In genomic region chr11:35056391-35057093, GRCh38 we compare ENCODE assay signal across 23 cellular contexts.
A peak's percentile ranks its signal among the peaks of the same experiment; 100 is the strongest.
DNase-seq lines count a peak whose midpoint lies in the region; ATAC-seq, FAIRE-seq and TF ChIP-seq lines count a peak whose summit lies in the region.
"Had no signal": no experiment of that assay in that cellular context is flagged by ENCODE, and none has a peak within 500 bp of the region (broad histone marks: within the 10 kb centered on the region; RNA-seq: fewer than 3 reads in every experiment).

No MANE protein-coding gene starts in this region.

- H3K4me3 Mint-ChIP-seq in CD8-positive, alpha-beta T cell, result no peak overlapping the region
- H3K4me3 Mint-ChIP-seq: central memory CD8-positive, alpha-beta T cell had no signal

- no peak overlapping the region for H3K4me2 ChIP-seq in BLaER1
- H3K4me2 ChIP-seq: KMS-11 had no signal

- H3K36me3 ChIP-seq in BLaER1, result peaks cover 62% of the 10 kb centered on the region
- H3K36me3 ChIP-seq in bronchial epithelial cell (ENCODE audit: control insufficient read depth, insufficient read depth, low read length), result no peaks in the 10 kb centered on the region
- H3K36me3 ChIP-seq in effector memory CD4-positive, alpha-beta T cell (ENCODE audit: control insufficient read depth, insufficient read depth, low read length), result no peaks in the 10 kb centered on the region
- no peaks in the 10 kb centered on the region for H3K36me3 ChIP-seq in CD8-positive, alpha-beta T cell (ENCODE audit: insufficient read depth, low read length)
- H3K36me3 ChIP-seq: HAP-1, upper lobe of left lung had no signal

- no peak overlapping the region for H3K9ac ChIP-seq in BLaER1
- H3K9ac ChIP-seq: KMS-11 had no signal

- H4K20me1 ChIP-seq in BLaER1, result no peaks in the 10 kb centered on the region

- no peak overlapping the region for H3K27ac ChIP-seq in BLaER1
- H3K27ac ChIP-seq in effector memory CD4-positive, alpha-beta T cell (ENCODE audit: insufficient read depth, low read length, poor library complexity, severe bottlenecking), result no peak overlapping the region
- H3K27ac ChIP-seq in CD8-positive, alpha-beta T cell (ENCODE audit: low read depth, low read length), result no peak overlapping the region
- H3K27ac ChIP-seq: KMS-11, SK-N-MC, upper lobe of left lung had no signal

- TF ChIP-seq POLR2A in lower leg skin (IDR thresholded peaks at IDR 0.05), result no peak

- ATAC-seq in left colon, result peak; percentile 85
- ATAC-seq in HG02852 (IDR thresholded peaks at IDR 0.05; ENCODE audit: unreplicated experiment), result no peak
- ATAC-seq in CD8-positive, alpha-beta T cell, result no peak
- ATAC-seq: left lobe of liver, sciatic nerve had no signal

- no peak for FAIRE-seq in bronchial epithelial cell (lab: Jason Lieb, UNC)
- FAIRE-seq: frontal cortex had no signal

- TF ChIP-seq CTCF in bronchial epithelial cell (IDR thresholded peaks at IDR 0.05; ENCODE audit: insufficient read depth, low read length, severe bottlenecking) (no peak), lower leg skin (IDR thresholded peaks at IDR 0.05) (no peak)
- no peak for TF ChIP-seq CTCF in CD8-positive, alpha-beta T cell (IDR thresholded peaks at IDR 0.05)

- CTCF ChIA-PET in CD8-positive, alpha-beta T cell (lab: Charles Lee), result interaction anchor here (1.1 kb wide), 1 partner anchor 12 kb away, joined by 3 read pairs; no protein-coding TSS in a partner anchor

- H3K9me3 Mint-ChIP-seq in CD8-positive, alpha-beta T cell, result no peaks in the 10 kb centered on the region
- H3K9me3 Mint-ChIP-seq: central memory CD8-positive, alpha-beta T cell had no signal

- no peak overlapping the region for H3K27ac Mint-ChIP-seq in CD8-positive, alpha-beta T cell

- no peaks in the 10 kb centered on the region for H3K27me3 Mint-ChIP-seq in CD8-positive, alpha-beta T cell (ENCODE audit: low read depth)
- H3K27me3 Mint-ChIP-seq: central memory CD8-positive, alpha-beta T cell had no signal

- H3K36me3 Mint-ChIP-seq in CD8-positive, alpha-beta T cell, result no peaks in the 10 kb centered on the region

- peaks cover 43% of the 10 kb centered on the region for H3K4me1 Mint-ChIP-seq in CD8-positive, alpha-beta T cell (ENCODE audit: low read depth)

- intact Hi-C loops in left colon (cut with DNase I, micrococcal nuclease), result no loop called here
- intact Hi-C loops in lower leg skin (cut with DNase I; ENCODE audit: low total_unique reads), result no loop called here
- intact Hi-C loops in CD8-positive, alpha-beta T cell (cut with DNase I, micrococcal nuclease), result loop anchor here in 1 of 2 experiments (1.0 kb wide), 1 partner anchor 10 kb away; no protein-coding TSS in a partner anchor

- peaks cover 59% of the 10 kb centered on the region for H3K4me1 ChIP-seq in BLaER1
- peaks cover 10% of the 10 kb centered on the region for H3K4me1 ChIP-seq in effector memory CD4-positive, alpha-beta T cell (ENCODE audit: control insufficient read depth, insufficient read depth, low read length, poor library complexity, severe bottlenecking)
- H3K4me1 ChIP-seq in CD8-positive, alpha-beta T cell (ENCODE audit: insufficient read depth, low read length), result peaks cover 28% of the 10 kb centered on the region
- H3K4me1 ChIP-seq: HAP-1 had no signal

- peaks cover 79% of the 10 kb centered on the region for H3K9me3 ChIP-seq in BLaER1
- no peaks in the 10 kb centered on the region for H3K9me3 ChIP-seq in effector memory CD4-positive, alpha-beta T cell (ENCODE audit: control insufficient read depth, low read length)
- H3K9me3 ChIP-seq in CD8-positive, alpha-beta T cell (ENCODE audit: low read length), result no peaks in the 10 kb centered on the region
- H3K9me3 ChIP-seq: HAP-1, upper lobe of left lung had no signal

- 54 to 75% methylated on average over 1 of the region's 1 CpG for WGBS in lower leg skin, 2 donors

- POLR2A ChIA-PET in CD8-positive, alpha-beta T cell (lab: Charles Lee), result interaction anchor here (1.4 kb wide), 1 partner anchor 9 kb away, joined by 6 read pairs; no protein-coding TSS in a partner anchor

- H3K27me3 ChIP-seq in BLaER1 (no peaks in the 10 kb centered on the region), bronchial epithelial cell (ENCODE audit: control insufficient read depth, insufficient read depth, low read length) (no peaks in the 10 kb centered on the region)
- H3K27me3 ChIP-seq in effector memory CD4-positive, alpha-beta T cell (replicated peaks; ENCODE audit: control insufficient read depth, insufficient read depth, low read length, poor library complexity, severe bottlenecking), result no peaks in the 10 kb centered on the region
- H3K27me3 ChIP-seq in CD8-positive, alpha-beta T cell (ENCODE audit: insufficient read depth, low read length), result no peaks in the 10 kb centered on the region
- H3K27me3 ChIP-seq: upper lobe of left lung had no signal

- 0 out of 2 replicates have a peak overlapping the region, but pooled peaks have one; percentile 17 for H3K4me3 ChIP-seq in BLaER1
- no peak overlapping the region for H3K4me3 ChIP-seq in bronchial epithelial cell (ENCODE audit: low read depth, low read length)
- H3K4me3 ChIP-seq in lower leg skin (ENCODE audit: low read depth, poor library complexity, severe bottlenecking), result no peak overlapping the region
- no peak overlapping the region for H3K4me3 ChIP-seq in effector memory CD4-positive, alpha-beta T cell (ENCODE audit: insufficient read depth, low read depth, low read length, poor library complexity, severe bottlenecking)
- no peak overlapping the region for H3K4me3 ChIP-seq in CD8-positive, alpha-beta T cell (ENCODE audit: low read depth, low read length)
- H3K4me3 ChIP-seq: HAP-1, SK-N-MC, upper lobe of left lung had no signal

- peak; percentile 48 for DNase-seq in HPDE6-E6E7 (ENCODE audit: extremely low spot score)
- DNase-seq in bronchial epithelial cell (ENCODE audit: low read depth), result peak; percentile 97
- DNase-seq in left colon, result no peak
- no peak for DNase-seq in lower leg skin (ENCODE audit: low spot score in 2 of 2)
- no peak for DNase-seq in effector memory CD4-positive, alpha-beta T cell
- DNase-seq in CD8-positive, alpha-beta T cell, result no peak
- DNase-seq: activated CD4-positive, CD25-positive, alpha-beta regulatory T cell treated with anti-CD3 and anti-CD28 coated beads, Interleukin-2, amount 50 U/mL, for 72 hours; amniotic stem cell; NCI-H1092 treated with DMSO at 0.1 percent for 48 hours; NCI-H2171; NCI-H748 treated with DMSO at 0.1 percent for 48 hours; OCI-M1; stimulated activated naive CD4-positive, alpha-beta T cell treated with Interleukin-2 at 50 U/mL for 16 hours; upper lobe of left lung had no signal

Comparison
In these comparisons a context has a peak if more than half of its experiments do, and no peak if none do; other contexts are left out.
1. DNase-seq: peak in HPDE6-E6E7 (single experiment) and bronchial epithelial cell (single experiment); none in left colon (0 of 2), lower leg skin (0 of 2), effector memory CD4-positive, alpha-beta T cell (0 of 3) and CD8-positive, alpha-beta T cell (0 of 7).